Comparison of ENCODE assay signal across 8 cellular contexts in genomic region chr1:67148516-67149178, GRCh38. TPM values are rescaled to one million over a fixed set of nuclear protein-coding genes. Genes with fewer than 3 reads are reported as not detected.
DNase-seq lines count a peak whose midpoint lies in the region; ATAC-seq and TF ChIP-seq lines count a peak whose summit lies in the region.

No MANE protein-coding gene starts in this region.

- peaks cover 2% of the 10 kb centered on the region for H3K27me3 Mint-ChIP-seq in T-helper 17 cell
- peaks cover 18 to 25% of the 10 kb centered on the region in 2 donors for H3K27me3 Mint-ChIP-seq in natural killer cell (ENCODE audit: low read depth in 2 of 2)

- H3K27ac Mint-ChIP-seq in T-helper 17 cell (no peak overlapping the region), natural killer cell (peak overlapping the region in 1 of 2 donors; percentile 55)

- H3K36me3 Mint-ChIP-seq in T-helper 17 cell (ENCODE audit: low read depth) (peaks cover 4% of the 10 kb centered on the region), natural killer cell (no peaks in the 10 kb centered on the region)

- no peaks in the 10 kb centered on the region for H3K9me3 Mint-ChIP-seq in natural killer cell

- DNase-seq in T-helper 17 cell (no peak), natural killer cell (no peak), NCI-H1694 (lab: John Stamatoyannopoulos, UW) (no peak), GDM1 (lab: John Stamatoyannopoulos, UW) (no peak), NCI-H510A (lab: John Stamatoyannopoulos, UW) (no peak)

- H3K9me3 ChIP-seq in T-helper 17 cell (ENCODE audit: control insufficient read depth, low read length, poor library complexity, severe bottlenecking) = no peaks in the 10 kb centered on the region

- no peak for TF ChIP-seq CTCF in natural killer cell (IDR thresholded peaks at IDR 0.05)

- intact Hi-C loops in natural killer cell (cut with micrococcal nuclease) = loop anchor here (1.0 to 5.0 kb wide), 4 partner anchors 96 to 383 kb away; partner anchors contain the start of gene SLC35D1

- ATAC-seq in GM19023 (IDR thresholded peaks at IDR 0.05; ENCODE audit: unreplicated experiment) (peak; percentile 38), HG02943 (IDR thresholded peaks at IDR 0.05; ENCODE audit: low read depth, unreplicated experiment) (peak; percentile 24), T-helper 17 cell (peak; percentile 21), natural killer cell (peak; percentile 47 to 63 (median 55)), GM19467 (IDR thresholded peaks at IDR 0.05; ENCODE audit: unreplicated experiment) (no peak)

- H3K4me1 Mint-ChIP-seq in T-helper 17 cell (peaks cover 28% of the 10 kb centered on the region), natural killer cell (peaks cover 24 to 25% of the 10 kb centered on the region in 2 donors)

- H3K4me3 Mint-ChIP-seq in T-helper 17 cell = no peak overlapping the region
- no peak overlapping the region for H3K4me3 Mint-ChIP-seq in natural killer cell

RNA-seq across cellular contexts. Expression of gene C1orf141, which starts 13.9 kb away (rescaled TPM):
- total RNA-seq in T-helper 17 cell = not detected
- not detected for total RNA-seq in natural killer cell

RNA-seq across cellular contexts. Expression of gene IL23R, which starts 17.6 kb away (rescaled TPM):
- total RNA-seq in T-helper 17 cell (1 to 10 TPM; 2.4 to 2.8 TPM), natural killer cell (under 1 TPM; 0.31 to 0.55 (median 0.34) TPM)
